8 cellular contexts compared by ENCODE assay signal in genomic region chr12:120495723-120496352, GRCh38. TPM values are rescaled to one million over a fixed set of nuclear protein-coding genes. Genes with fewer than 3 reads are reported as not detected.
DNase-seq lines count a peak whose midpoint lies in the region; ATAC-seq and TF ChIP-seq lines count a peak whose summit lies in the region.

TSS of gene DYNLL1 (plus strand) at chr12:120496113. CDS start at chr12:120496422, 309 bp downstream.

- H3K4me3 ChIP-seq in GM08714 (ENCODE audit: low read length) = peak within 1 kb of the TSS; percentile 94
- peak within 1 kb of the TSS; percentile 91 for H3K4me3 ChIP-seq in osteoblast (ENCODE audit: insufficient read depth, low read length)
- H3K4me3 ChIP-seq in thoracic aorta = peak within 1 kb of the TSS; percentile 90

- peak; percentile 90 for DNase-seq in NCI-H1092 treated with DMSO at 0.1 percent for 48 hours (lab: John Stamatoyannopoulos, UW)
- peak; percentile 42 for DNase-seq in SKM-1 (lab: John Stamatoyannopoulos, UW; ENCODE audit: unreplicated experiment)
- peak; percentile 95 to 99 for DNase-seq in activated naive CD4-positive, alpha-beta T cell treated with anti-CD3 and anti-CD28 coated beads, Interleukin-2, amount 50 U/mL, for 72 hours (ENCODE audit: low spot score in 2 of 2)
- DNase-seq in glomerular visceral epithelial cell (ENCODE audit: extremely low spot score) = peak; percentile 96
- peak; percentile 98 for DNase-seq in osteoblast (ENCODE audit: insufficient read length, low spot score, missing footprints)
- peak; percentile 88 for DNase-seq in thoracic aorta (ENCODE audit: low spot score)

- H2AFZ ChIP-seq in osteoblast (ENCODE audit: low read length) = peak within 1 kb of the TSS; percentile 79

- H3K27me3 ChIP-seq in osteoblast (ENCODE audit: insufficient read depth, low read length) (no peaks in the 10 kb centered on the region), thoracic aorta (replicated peaks; ENCODE audit: insufficient read depth) (no peaks in the 10 kb centered on the region)

- H3K36me3 ChIP-seq in osteoblast (ENCODE audit: insufficient read depth, low read length) (peaks cover 22% of the 10 kb centered on the region), thoracic aorta (peaks cover 3% of the 10 kb centered on the region)

- ATAC-seq in HG02610 (IDR thresholded peaks at IDR 0.05; ENCODE audit: unreplicated experiment) (peak; percentile 94), thoracic aorta (ENCODE audit: insufficient number of reproducible peaks, low FRiP score, low read depth) (peak; percentile 98)
- peak; percentile 96 to 98 for ATAC-seq in activated naive CD4-positive, alpha-beta T cell treated with anti-CD3 and anti-CD28 coated beads, Interleukin-2, amount 50 U/mL, for 72 hours

- H3K4me2 ChIP-seq in osteoblast (ENCODE audit: insufficient read depth, low read length) = peak within 1 kb of the TSS; percentile 94

- peaks cover 0 to 30% of the 10 kb centered on the region in 2 donors for H3K36me3 Mint-ChIP-seq in activated naive CD4-positive, alpha-beta T cell treated with anti-CD3 and anti-CD28 coated beads, Interleukin-2, amount 50 U/mL, for 72 hours

- H3K9me3 ChIP-seq in osteoblast (ENCODE audit: low read depth, low read length) (no peaks in the 10 kb centered on the region), thoracic aorta (no peaks in the 10 kb centered on the region)

- TF ChIP-seq CTCF in osteoblast (IDR thresholded peaks at IDR 0.05; ENCODE audit: extremely low read depth, low read depth, low read length) = no peak
- peak; percentile 10 for TF ChIP-seq CTCF in thoracic aorta (IDR thresholded peaks at IDR 0.05)

- peaks cover 20% of the 10 kb centered on the region for H3K4me1 ChIP-seq in osteoblast (ENCODE audit: insufficient read depth, low read length)
- peaks cover 6 to 39% of the 10 kb centered on the region in 2 donors for H3K4me1 ChIP-seq in thoracic aorta (ENCODE audit: control insufficient read depth in 1 of 2, low read depth in 2 of 2)

- H3K9me3 Mint-ChIP-seq in activated naive CD4-positive, alpha-beta T cell treated with anti-CD3 and anti-CD28 coated beads, Interleukin-2, amount 50 U/mL, for 72 hours = no peaks in the 10 kb centered on the region

- peak within 1 kb of the TSS; percentile 68 for H3K27ac ChIP-seq in osteoblast (ENCODE audit: low read depth, low read length)
- peak within 1 kb of the TSS; percentile 74 to 93 for H3K27ac ChIP-seq in thoracic aorta

- H4K20me1 ChIP-seq in osteoblast (ENCODE audit: insufficient read depth, low read length) = peaks cover 19% of the 10 kb centered on the region

- H3K27ac Mint-ChIP-seq in activated naive CD4-positive, alpha-beta T cell treated with anti-CD3 and anti-CD28 coated beads, Interleukin-2, amount 50 U/mL, for 72 hours = peak within 1 kb of the TSS; percentile 82 to 98

- peaks cover 40% of the 10 kb centered on the region for H3K79me2 ChIP-seq in osteoblast (ENCODE audit: insufficient read depth, low read length)

RNA-seq across cellular contexts. Expression of gene DYNLL1, which starts in this region (rescaled TPM):
- total RNA-seq in activated naive CD4-positive, alpha-beta T cell treated with anti-CD3 and anti-CD28 coated beads, Interleukin-2, amount 50 U/mL, for 72 hours = 100 to 1,000 TPM in 1 of 2 donors, 10 to 100 TPM in 1; 49.5 to 157 TPM
- total RNA-seq in osteoblast (162 and 168 TPM in 2 replicates), thoracic aorta (100 to 1,000 TPM; 167 to 199 TPM)

Comparison
In these comparisons a context has a peak if more than half of its experiments do, and no peak if none do; other contexts are left out.
1. Peak in every context shown above with its lines: DNase-seq, ATAC-seq, H3K4me3 ChIP-seq and H3K27ac ChIP-seq.
2. DNase-seq: peak in every context shown above with its lines; median percentile 98 in osteoblast; 97 in activated naive CD4-positive, alpha-beta T cell treated with anti-CD3 and anti-CD28 coated beads, Interleukin-2, amount 50 U/mL, for 72 hours; 96 in glomerular visceral epithelial cell; 90 in NCI-H1092 treated with DMSO at 0.1 percent for 48 hours; 88 in thoracic aorta; 42 in SKM-1.